Comparison of ENCODE assay signal across 8 cellular contexts in the genomic region with DNA sequence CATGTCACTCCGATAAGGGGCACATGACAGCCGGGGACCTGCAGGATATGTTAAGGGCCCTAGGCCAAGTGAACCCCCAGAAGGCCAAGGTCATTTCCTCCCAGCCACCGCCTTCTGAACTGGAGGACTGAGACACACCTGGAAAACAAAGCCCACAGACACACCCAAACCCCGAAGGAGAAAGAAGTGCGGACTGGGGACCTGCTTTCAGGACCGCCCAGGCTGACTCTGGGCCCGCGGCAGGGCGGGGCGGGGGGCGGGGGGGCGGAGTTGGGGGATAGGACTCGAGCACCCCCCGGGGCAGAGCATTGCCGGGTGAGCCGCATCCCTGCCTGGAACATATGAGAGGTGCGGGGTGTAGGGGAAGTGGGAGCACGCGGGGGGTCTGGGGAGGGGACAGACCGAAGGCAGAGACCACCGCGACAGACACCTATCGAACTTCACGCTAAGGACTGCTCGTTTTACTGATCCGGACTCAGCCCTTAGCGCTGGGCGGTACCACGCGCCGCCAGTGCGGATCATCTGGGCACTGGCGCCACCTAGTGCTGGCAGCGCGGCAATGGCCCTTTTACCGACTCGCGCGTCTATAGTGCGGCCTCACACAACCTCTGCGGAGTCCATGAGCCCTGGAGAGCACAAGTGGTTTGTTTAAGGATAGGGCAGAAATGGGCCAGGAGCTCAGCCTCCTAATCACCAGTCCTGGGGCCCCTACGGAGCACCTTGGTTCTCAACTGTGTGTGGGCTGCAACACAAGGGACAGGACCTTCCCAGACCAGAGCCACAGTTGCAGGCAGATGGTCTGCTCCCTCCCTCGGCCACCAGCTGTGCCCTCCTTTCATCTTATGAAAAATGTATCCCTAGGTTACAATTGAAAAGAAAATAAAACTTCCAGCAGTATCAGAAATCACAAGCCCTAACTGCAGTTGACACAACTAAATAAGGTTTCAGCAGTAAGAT.
DNase-seq lines count a peak whose midpoint lies in the region; ATAC-seq and TF ChIP-seq lines count a peak whose summit lies in the region.

No MANE protein-coding gene starts in this region.

- no peaks in the 10 kb centered on the region for H3K9me3 Mint-ChIP-seq in T-helper 2 cell treated with Interferon-gamma antibody and Interleukin-4, amounts not matched to agents 5 μg/mL and 100 μg/mL, for 36 hours

- H3K27ac Mint-ChIP-seq in T-helper 2 cell treated with Interferon-gamma antibody and Interleukin-4, amounts not matched to agents 5 μg/mL and 100 μg/mL, for 36 hours: no peak overlapping the region

- peaks cover 23% of the 10 kb centered on the region for H3K27me3 Mint-ChIP-seq in T-helper 2 cell treated with Interferon-gamma antibody and Interleukin-4, amounts not matched to agents 5 μg/mL and 100 μg/mL, for 36 hours (ENCODE audit: low read depth)

- no peaks in the 10 kb centered on the region for H3K36me3 Mint-ChIP-seq in T-helper 2 cell treated with Interferon-gamma antibody and Interleukin-4, amounts not matched to agents 5 μg/mL and 100 μg/mL, for 36 hours (ENCODE audit: low read depth)

- intact Hi-C loops in sciatic nerve (cut with DNase I): no loop called here

- DNase-seq in NCI-H1417 treated with DMSO at 0.1 percent for 48 hours (lab: John Stamatoyannopoulos, UW) (peak; percentile 18), astrocyte of the cerebellum (ENCODE audit: low read depth) (peak; percentile 33), hypothalamus (lab: John Stamatoyannopoulos, UW) (peak in 48 of 51 donors; percentile 3 to 83 (median 49)), sciatic nerve (ENCODE audit: low spot score) (peak; percentile 88), AML-193 (lab: John Stamatoyannopoulos, UW) (no peak)
- peak; percentile 68 for DNase-seq in T-helper 2 cell treated with Interferon-gamma antibody and Interleukin-4, amounts not matched to agents 5 μg/mL and 100 μg/mL, for 36 hours (ENCODE audit: low spot score)

- peak overlapping the region; percentile 37 for H3K4me3 ChIP-seq in astrocyte of the cerebellum (ENCODE audit: low read depth, low read length)

- peak; percentile 92 for TF ChIP-seq CTCF in astrocyte of the cerebellum (IDR thresholded peaks at IDR 0.05; ENCODE audit: low read depth, low read length, missing control alignments)

- ATAC-seq in GM18498 (IDR thresholded peaks at IDR 0.05; ENCODE audit: unreplicated experiment): peak; percentile 99
- ATAC-seq in HG02840 (IDR thresholded peaks at IDR 0.05; ENCODE audit: low FRiP score, unreplicated experiment): peak; percentile 86
- peak; percentile 97 for ATAC-seq in sciatic nerve

- H3K4me3 Mint-ChIP-seq in T-helper 2 cell treated with Interferon-gamma antibody and Interleukin-4, amounts not matched to agents 5 μg/mL and 100 μg/mL, for 36 hours: peak overlapping the region; percentile 64

- in situ Hi-C loops in astrocyte of the cerebellum (cut with HindIII; ENCODE audit: low sequenced_read_pairs): no loop called here

- peaks cover 3% of the 10 kb centered on the region for H3K4me1 Mint-ChIP-seq in T-helper 2 cell treated with Interferon-gamma antibody and Interleukin-4, amounts not matched to agents 5 μg/mL and 100 μg/mL, for 36 hours (ENCODE audit: low read depth)

Comparison
In these comparisons a context has a peak if more than half of its experiments do, and no peak if none do; other contexts are left out.
1. DNase-seq: peak in NCI-H1417 treated with DMSO at 0.1 percent for 48 hours (single experiment), T-helper 2 cell treated with Interferon-gamma antibody and Interleukin-4, amounts not matched to agents 5 μg/mL and 100 μg/mL, for 36 hours (single experiment), astrocyte of the cerebellum (single experiment), hypothalamus (48 of 51) and sciatic nerve (single experiment); none in AML-193 (0 of 2).
2. Peak in every context shown above with its lines, with median percentiles within 50 percentile points of each other: ATAC-seq.